Comparison of ENCODE assay signal across 26 cellular contexts in the genomic region with DNA sequence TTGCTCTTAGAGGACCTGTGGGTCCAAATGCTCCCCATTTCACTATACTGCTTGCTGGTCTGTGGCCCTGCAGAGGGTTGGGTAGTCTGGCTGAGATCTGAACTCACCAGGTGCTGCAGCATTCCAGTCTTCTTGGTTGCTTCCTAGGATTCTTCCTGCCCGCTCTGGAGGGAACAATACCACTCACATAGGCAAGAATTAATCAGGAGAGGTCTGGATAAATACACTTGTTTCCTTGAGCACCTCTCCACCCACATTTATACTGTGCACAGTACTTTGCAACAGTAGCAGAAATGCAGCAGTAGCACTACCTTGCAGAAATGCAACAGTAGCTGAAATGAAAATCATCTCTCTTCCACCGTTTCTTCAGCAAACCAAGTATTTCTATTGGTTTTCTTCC.
"Had no signal": no experiment of that assay in that cellular context is flagged by ENCODE, and none has a peak within 500 bp of the region (broad histone marks: within the 10 kb centered on the region; RNA-seq: fewer than 3 reads in every experiment).

No MANE protein-coding gene starts in this region.

- H3K27me3 ChIP-seq: ascending aorta, brain microvascular endothelial cell had no signal

- H3K4me3 Mint-ChIP-seq: activated CD4-positive, alpha-beta memory T cell treated with anti-CD3 and anti-CD28 coated beads for 36 hours; activated CD4-positive, alpha-beta T cell treated with anti-CD3 and anti-CD28 coated beads for 36 hours; activated CD4-positive, alpha-beta T cell treated with anti-CD3 and anti-CD28 coated beads, Interleukin-2, amount 10 ng/mL, durations not matched to agents 24 days and 14 days; activated CD8-positive, alpha-beta memory T cell treated with anti-CD3 and anti-CD28 coated beads, Interleukin-2, amount 10 ng/mL, durations not matched to agents 7 days and 5 days; activated CD8-positive, alpha-beta T cell treated with anti-CD3 and anti-CD28 coated beads, Interleukin-2, amount 10 ng/mL, durations not matched to agents 7 days and 5 days; activated naive CD4-positive, alpha-beta T cell treated with anti-CD3 and anti-CD28 coated beads for 36 hours; activated naive CD4-positive, alpha-beta T cell treated with anti-CD3 and anti-CD28 coated beads, Interleukin-2, amount 50 U/mL, for 24 hours; activated naive CD8-positive, alpha-beta T cell treated with anti-CD3 and anti-CD28 coated beads, Interleukin-2, amount 10 ng/mL, durations not matched to agents 7 days and 5 days; activated T-helper 1 cell treated with anti-CD3 and anti-CD28 coated beads, Interleukin-12 subunit alpha, Interleukin-12 subunit beta, Interleukin-2, Interleukin-4 antibody, amounts not matched to agents 30 ng/mL and 10 ng/mL and 1 ng/mL, durations not matched to agents 14 hours and 24 hours and 36 hours; central memory CD8-positive, alpha-beta T cell; effector memory CD8-positive, alpha-beta T cell had no signal

- DNase-seq: activated CD4-positive, alpha-beta memory T cell treated with anti-CD3 and anti-CD28 coated beads for 36 hours; activated CD4-positive, alpha-beta T cell treated with anti-CD3 and anti-CD28 coated beads for 36 hours; activated CD4-positive, alpha-beta T cell treated with anti-CD3 and anti-CD28 coated beads, Interleukin-2, amount 10 ng/mL, durations not matched to agents 24 days and 14 days; activated CD4-positive, CD25-positive, alpha-beta regulatory T cell; activated CD4-positive, CD25-positive, alpha-beta regulatory T cell treated with anti-CD3 and anti-CD28 coated beads, Interleukin-2, amount 50 U/mL, for 72 hours; activated CD8-positive, alpha-beta memory T cell treated with anti-CD3 and anti-CD28 coated beads, Interleukin-2, amount 10 ng/mL, durations not matched to agents 7 days and 5 days; activated CD8-positive, alpha-beta memory T cell treated with anti-CD3 and anti-CD28 coated beads, Interleukin-2, amount 50 U/mL, for 4 hours; activated CD8-positive, alpha-beta T cell treated with anti-CD3 and anti-CD28 coated beads, Interleukin-2, amount 10 ng/mL, durations not matched to agents 7 days and 5 days; activated effector memory CD4-positive, alpha-beta T cell treated with anti-CD3 and anti-CD28 coated beads, Interleukin-2, amount 50 U/mL, for 16 hours; activated naive CD4-positive, alpha-beta T cell treated with anti-CD3 and anti-CD28 coated beads for 36 hours; activated naive CD8-positive, alpha-beta T cell treated with anti-CD3 and anti-CD28 coated beads, Interleukin-2, amount 10 ng/mL, durations not matched to agents 7 days and 5 days; activated T-cell treated with anti-CD3 and anti-CD28 coated beads, Interleukin-2, amount 50 U/mL, for 1 hour; activated T-cell treated with anti-CD3 and anti-CD28 coated beads, Interleukin-2, amount 50 U/mL, for 48 hours; cortex of kidney; dermis blood vessel endothelial cell; effector CD4-positive, alpha-beta T cell; effector memory CD8-positive, alpha-beta T cell; foreskin fibroblast; hippocampal formation had no signal

- H3K36me3 Mint-ChIP-seq: activated CD4-positive, alpha-beta memory T cell treated with anti-CD3 and anti-CD28 coated beads for 36 hours; activated CD8-positive, alpha-beta memory T cell treated with anti-CD3 and anti-CD28 coated beads, Interleukin-2, amount 10 ng/mL, durations not matched to agents 7 days and 5 days; activated naive CD4-positive, alpha-beta T cell treated with anti-CD3 and anti-CD28 coated beads, Interleukin-2, amount 50 U/mL, for 24 hours; activated naive CD8-positive, alpha-beta T cell treated with anti-CD3 and anti-CD28 coated beads, Interleukin-2, amount 10 ng/mL, durations not matched to agents 7 days and 5 days had no signal

- H3K9me3 ChIP-seq: ascending aorta had no signal

- H3K27ac Mint-ChIP-seq: activated CD4-positive, alpha-beta memory T cell treated with anti-CD3 and anti-CD28 coated beads for 36 hours; activated CD4-positive, alpha-beta T cell treated with anti-CD3 and anti-CD28 coated beads for 36 hours; activated CD4-positive, alpha-beta T cell treated with anti-CD3 and anti-CD28 coated beads, Interleukin-2, amount 10 ng/mL, durations not matched to agents 24 days and 14 days; activated CD8-positive, alpha-beta memory T cell treated with anti-CD3 and anti-CD28 coated beads, Interleukin-2, amount 10 ng/mL, durations not matched to agents 7 days and 5 days; activated CD8-positive, alpha-beta T cell treated with anti-CD3 and anti-CD28 coated beads, Interleukin-2, amount 10 ng/mL, durations not matched to agents 7 days and 5 days; activated naive CD4-positive, alpha-beta T cell treated with anti-CD3 and anti-CD28 coated beads for 36 hours; activated naive CD4-positive, alpha-beta T cell treated with anti-CD3 and anti-CD28 coated beads, Interleukin-2, amount 50 U/mL, for 24 hours; activated naive CD8-positive, alpha-beta T cell treated with anti-CD3 and anti-CD28 coated beads, Interleukin-2, amount 10 ng/mL, durations not matched to agents 7 days and 5 days; activated T-helper 1 cell treated with anti-CD3 and anti-CD28 coated beads, Interleukin-12 subunit alpha, Interleukin-12 subunit beta, Interleukin-2, Interleukin-4 antibody, amounts not matched to agents 30 ng/mL and 10 ng/mL and 1 ng/mL, durations not matched to agents 14 hours and 24 hours and 36 hours; activated T-helper 2 cell treated with anti-CD3 and anti-CD28 coated beads, Interferon-gamma antibody, Interleukin-2, Interleukin-4, amounts not matched to agents 10 μg/mL and 5 μg/mL and 100 μg/mL, durations not matched to agents 14 hours and 24 hours and 36 hours; effector memory CD8-positive, alpha-beta T cell had no signal

- H3K27ac ChIP-seq: ascending aorta, brain microvascular endothelial cell, epithelial cell of prostate had no signal

- H3K27me3 Mint-ChIP-seq: activated CD4-positive, alpha-beta memory T cell treated with anti-CD3 and anti-CD28 coated beads for 36 hours; activated CD4-positive, alpha-beta T cell treated with anti-CD3 and anti-CD28 coated beads, Interleukin-2, amount 10 ng/mL, durations not matched to agents 24 days and 14 days; activated CD8-positive, alpha-beta memory T cell treated with anti-CD3 and anti-CD28 coated beads, Interleukin-2, amount 10 ng/mL, durations not matched to agents 7 days and 5 days; activated naive CD8-positive, alpha-beta T cell treated with anti-CD3 and anti-CD28 coated beads, Interleukin-2, amount 10 ng/mL, durations not matched to agents 7 days and 5 days; central memory CD8-positive, alpha-beta T cell had no signal

- H3K4me1 Mint-ChIP-seq: activated CD4-positive, alpha-beta T cell treated with anti-CD3 and anti-CD28 coated beads for 36 hours; activated CD4-positive, alpha-beta T cell treated with anti-CD3 and anti-CD28 coated beads, Interleukin-2, amount 10 ng/mL, durations not matched to agents 24 days and 14 days; activated CD8-positive, alpha-beta memory T cell treated with anti-CD3 and anti-CD28 coated beads, Interleukin-2, amount 10 ng/mL, durations not matched to agents 7 days and 5 days; activated naive CD4-positive, alpha-beta T cell treated with anti-CD3 and anti-CD28 coated beads, Interleukin-2, amount 50 U/mL, for 24 hours; activated naive CD8-positive, alpha-beta T cell treated with anti-CD3 and anti-CD28 coated beads, Interleukin-2, amount 10 ng/mL, durations not matched to agents 7 days and 5 days; central memory CD8-positive, alpha-beta T cell had no signal

- H3K9me3 Mint-ChIP-seq: activated CD4-positive, alpha-beta memory T cell treated with anti-CD3 and anti-CD28 coated beads for 36 hours; activated CD4-positive, alpha-beta T cell treated with anti-CD3 and anti-CD28 coated beads, Interleukin-2, amount 10 ng/mL, durations not matched to agents 24 days and 14 days; activated naive CD4-positive, alpha-beta T cell treated with anti-CD3 and anti-CD28 coated beads, Interleukin-2, amount 50 U/mL, for 24 hours; activated naive CD8-positive, alpha-beta T cell treated with anti-CD3 and anti-CD28 coated beads, Interleukin-2, amount 10 ng/mL, durations not matched to agents 7 days and 5 days; activated T-helper 1 cell treated with anti-CD3 and anti-CD28 coated beads, Interleukin-12 subunit alpha, Interleukin-12 subunit beta, Interleukin-2, Interleukin-4 antibody, amounts not matched to agents 30 ng/mL and 10 ng/mL and 1 ng/mL, durations not matched to agents 14 hours and 24 hours and 36 hours; activated T-helper 2 cell treated with anti-CD3 and anti-CD28 coated beads, Interferon-gamma antibody, Interleukin-2, Interleukin-4, amounts not matched to agents 10 μg/mL and 5 μg/mL and 100 μg/mL, durations not matched to agents 14 hours and 24 hours and 36 hours had no signal

- ATAC-seq: activated CD4-positive, alpha-beta T cell treated with anti-CD3 and anti-CD28 coated beads for 36 hours; activated CD8-positive, alpha-beta memory T cell treated with anti-CD3 and anti-CD28 coated beads, Interleukin-2, amount 10 ng/mL, durations not matched to agents 7 days and 5 days; activated CD8-positive, alpha-beta T cell treated with anti-CD3 and anti-CD28 coated beads, Interleukin-2, amount 10 ng/mL, durations not matched to agents 7 days and 5 days; effector memory CD8-positive, alpha-beta T cell had no signal

- H3K4me3 ChIP-seq: ascending aorta had no signal

- H3K4me1 ChIP-seq: ascending aorta had no signal
